ENCODE assay signal across 1 cellular context in the genomic region with DNA sequence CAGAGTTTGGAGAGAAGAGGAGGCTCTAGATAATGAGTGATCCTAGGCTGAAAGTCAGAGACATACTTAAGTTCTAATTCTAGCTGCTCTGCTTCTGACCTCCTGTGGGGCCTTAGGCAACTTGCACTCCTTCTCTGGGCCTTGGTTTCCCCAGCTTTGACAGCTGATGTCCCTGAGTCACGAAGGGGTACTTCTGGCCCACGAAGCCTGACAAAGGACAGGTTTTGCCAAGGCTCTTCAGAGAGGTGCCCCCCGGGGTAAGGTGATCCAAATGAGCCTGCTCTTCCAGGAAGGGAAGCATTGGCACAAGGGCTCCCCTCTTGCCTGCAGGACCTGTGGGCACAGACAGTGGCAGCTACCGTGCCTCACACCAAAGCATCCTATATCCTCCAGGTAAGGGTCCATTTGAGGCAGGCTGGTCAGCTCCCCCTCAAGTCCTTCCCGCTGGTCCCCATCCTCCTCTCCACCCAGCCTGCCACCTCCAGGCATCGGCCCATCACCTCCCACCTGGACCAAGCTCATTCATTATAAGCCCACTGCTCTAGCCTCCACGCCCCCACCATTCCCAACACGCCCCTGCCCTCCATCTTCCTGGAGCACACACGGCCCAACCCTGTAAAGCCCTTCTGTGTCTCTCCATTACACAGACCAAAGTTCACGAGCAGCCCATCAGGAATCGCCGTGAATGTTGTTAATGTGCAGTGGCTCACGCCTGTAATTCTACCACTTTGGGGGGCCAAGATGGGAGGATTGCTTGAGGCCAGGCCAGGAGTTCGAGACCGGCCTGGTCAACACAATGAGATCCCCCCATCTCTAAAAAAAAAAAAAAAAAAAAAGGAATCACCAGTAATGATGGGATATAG.
TF ChIP-seq lines count a peak whose summit lies in the region.

No MANE protein-coding gene starts in this region.

TF ChIP-seq in GM23338, 12 proteins besides CTCF, POLR2A, EP300 and RAD21 (continued from another document):
- TF ChIP-seq ZNF462 (CRISPR knock-in tag; IDR thresholded peaks at IDR 0.05) (no peak), STAT1 (IDR thresholded peaks at IDR 0.05; ENCODE audit: unreplicated experiment) (no peak), JUNB (IDR thresholded peaks at IDR 0.05; ENCODE audit: unreplicated experiment) (no peak), POLR2AphosphoS5 (IDR thresholded peaks at IDR 0.05; ENCODE audit: low read depth) (no peak), NANOG (IDR thresholded peaks at IDR 0.05; ENCODE audit: borderline replicate concordance) (no peak), EZH2phosphoT487 (IDR thresholded peaks at IDR 0.05; ENCODE audit: unreplicated experiment) (no peak), REST (IDR thresholded peaks at IDR 0.05; ENCODE audit: unreplicated experiment) (no peak)
TF ChIP-seq in GM23338: peak in this region for 0.
